In the genomic region with DNA sequence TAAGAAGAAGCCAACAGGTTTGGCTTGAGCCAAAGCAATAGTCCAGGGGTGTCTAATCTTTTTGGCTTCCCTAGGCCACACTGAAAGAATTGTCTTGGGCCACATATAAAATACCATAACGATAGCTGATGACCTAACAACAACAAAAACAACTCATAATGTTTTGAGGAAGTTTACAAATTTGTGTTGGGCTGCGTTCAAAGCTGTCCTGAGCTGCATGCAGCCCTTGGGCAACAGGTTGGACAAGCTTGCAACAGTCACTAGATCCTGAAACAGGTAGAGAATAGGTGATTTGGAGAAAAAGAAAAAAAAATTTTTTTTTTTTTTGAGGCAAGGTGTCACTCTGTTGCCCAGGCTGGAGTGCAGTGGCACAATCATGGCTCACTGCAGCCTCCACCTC, we compare ENCODE assay signal across 28 cellular contexts. TPM values are rescaled to one million over a fixed set of nuclear protein-coding genes. Genes with fewer than 3 reads are reported as not detected.
"Had no signal": no experiment of that assay in that cellular context is flagged by ENCODE, and none has a peak within 500 bp of the region (broad histone marks: within the 10 kb centered on the region; RNA-seq: fewer than 3 reads in every experiment).

No MANE protein-coding gene starts in this region.

- H3K27me3 ChIP-seq: body of pancreas, neural progenitor cell, sigmoid colon, spleen, upper lobe of right lung had no signal

- ATAC-seq: activated CD4-positive, CD25-positive, alpha-beta regulatory T cell treated with anti-CD3 and anti-CD28 coated beads, Interleukin-2, amount 50 U/mL, for 24 hours; activated T-cell treated with anti-CD3 and anti-CD28 coated beads, Interleukin-2, amount 50 U/mL, for 72 hours; body of pancreas; naive thymus-derived CD8-positive, alpha-beta T cell; upper lobe of right lung had no signal

- H3K4me3 Mint-ChIP-seq: activated CD4-positive, alpha-beta memory T cell treated with anti-CD3 and anti-CD28 coated beads, Interleukin-2, amount 10 ng/mL, durations not matched to agents 7 days and 5 days; activated CD4-positive, alpha-beta T cell treated with anti-CD3 and anti-CD28 coated beads, Interleukin-2, amount 10 ng/mL, durations not matched to agents 24 days and 14 days; activated naive CD4-positive, alpha-beta T cell treated with anti-CD3 and anti-CD28 coated beads for 36 hours; activated naive CD8-positive, alpha-beta T cell treated with anti-CD3 and anti-CD28 coated beads, Interleukin-2, amount 10 ng/mL, durations not matched to agents 7 days and 5 days; activated T-cell treated with anti-CD3 and anti-CD28 coated beads, Interleukin-2, amount 50 U/mL, for 72 hours; dendritic cell treated with granulocyte-macrophage colony-stimulating factor and Interleukin-4, amounts not matched to agents 40 ng/mL and 50 ng/mL, for 4 days; naive thymus-derived CD8-positive, alpha-beta T cell; neural progenitor cell had no signal

- H3K9ac ChIP-seq: neural progenitor cell had no signal

- H2AFZ ChIP-seq: neural progenitor cell had no signal

- DNase-seq: activated CD4-positive, alpha-beta memory T cell treated with anti-CD3 and anti-CD28 coated beads, Interleukin-2, amount 10 ng/mL, durations not matched to agents 7 days and 5 days; activated CD4-positive, alpha-beta T cell treated with anti-CD3 and anti-CD28 coated beads, Interleukin-2, amount 10 ng/mL, durations not matched to agents 24 days and 14 days; activated effector memory CD4-positive, alpha-beta T cell treated with Interleukin-2 at 50 U/mL for 16 hours; activated naive CD4-positive, alpha-beta T cell treated with anti-CD3 and anti-CD28 coated beads for 36 hours; activated naive CD8-positive, alpha-beta T cell treated with anti-CD3 and anti-CD28 coated beads, Interleukin-2, amount 10 ng/mL, durations not matched to agents 7 days and 5 days; activated T-cell treated with anti-CD3 and anti-CD28 coated beads, Interleukin-2, amount 50 U/mL, for 72 hours; amygdala; body of pancreas; effector CD4-positive, alpha-beta T cell; foreskin melanocyte; kidney; naive thymus-derived CD8-positive, alpha-beta T cell; retina; sigmoid colon; spleen; stimulated activated CD4-positive, alpha-beta T cell treated with anti-CD3 and anti-CD28 coated beads, Interleukin-4, amount 100 ng/mL, for 1 hour; stimulated activated naive CD4-positive, alpha-beta T cell; upper lobe of right lung had no signal

- H3K27ac Mint-ChIP-seq: activated CD4-positive, alpha-beta memory T cell treated with anti-CD3 and anti-CD28 coated beads, Interleukin-2, amount 10 ng/mL, durations not matched to agents 7 days and 5 days; activated CD4-positive, alpha-beta T cell treated with anti-CD3 and anti-CD28 coated beads, Interleukin-2, amount 10 ng/mL, durations not matched to agents 24 days and 14 days; activated naive CD4-positive, alpha-beta T cell treated with anti-CD3 and anti-CD28 coated beads for 36 hours; activated naive CD8-positive, alpha-beta T cell treated with anti-CD3 and anti-CD28 coated beads, Interleukin-2, amount 10 ng/mL, durations not matched to agents 7 days and 5 days; activated T-cell treated with anti-CD3 and anti-CD28 coated beads, Interleukin-2, amount 50 U/mL, for 72 hours; dendritic cell treated with granulocyte-macrophage colony-stimulating factor and Interleukin-4, amounts not matched to agents 40 ng/mL and 50 ng/mL, for 4 days; neural progenitor cell had no signal

- H3K4me3 ChIP-seq: body of pancreas, lung, neural progenitor cell, sigmoid colon, spleen, thoracic aorta, upper lobe of right lung had no signal

- H3K27ac ChIP-seq: body of pancreas, neural progenitor cell, sigmoid colon, spleen, upper lobe of right lung had no signal

- H3K9me3 ChIP-seq: body of pancreas, sigmoid colon, spleen, thoracic aorta, upper lobe of right lung had no signal

- H3K36me3 ChIP-seq: neural progenitor cell, sigmoid colon, thoracic aorta, upper lobe of right lung had no signal

- H3K4me2 ChIP-seq: neural progenitor cell had no signal

- H3K9me3 Mint-ChIP-seq: activated CD4-positive, alpha-beta memory T cell treated with anti-CD3 and anti-CD28 coated beads, Interleukin-2, amount 10 ng/mL, durations not matched to agents 7 days and 5 days; activated CD4-positive, alpha-beta T cell treated with anti-CD3 and anti-CD28 coated beads, Interleukin-2, amount 10 ng/mL, durations not matched to agents 24 days and 14 days; activated naive CD4-positive, alpha-beta T cell treated with anti-CD3 and anti-CD28 coated beads for 36 hours; activated naive CD8-positive, alpha-beta T cell treated with anti-CD3 and anti-CD28 coated beads, Interleukin-2, amount 10 ng/mL, durations not matched to agents 7 days and 5 days; activated T-cell treated with anti-CD3 and anti-CD28 coated beads, Interleukin-2, amount 50 U/mL, for 72 hours; dendritic cell treated with granulocyte-macrophage colony-stimulating factor and Interleukin-4, amounts not matched to agents 40 ng/mL and 50 ng/mL, for 4 days; naive thymus-derived CD8-positive, alpha-beta T cell; neural progenitor cell had no signal

- H3K27me3 Mint-ChIP-seq: activated CD4-positive, alpha-beta memory T cell treated with anti-CD3 and anti-CD28 coated beads, Interleukin-2, amount 10 ng/mL, durations not matched to agents 7 days and 5 days; activated CD4-positive, alpha-beta T cell treated with anti-CD3 and anti-CD28 coated beads, Interleukin-2, amount 10 ng/mL, durations not matched to agents 24 days and 14 days; activated naive CD8-positive, alpha-beta T cell treated with anti-CD3 and anti-CD28 coated beads, Interleukin-2, amount 10 ng/mL, durations not matched to agents 7 days and 5 days; dendritic cell treated with granulocyte-macrophage colony-stimulating factor and Interleukin-4, amounts not matched to agents 40 ng/mL and 50 ng/mL, for 4 days; naive thymus-derived CD8-positive, alpha-beta T cell; progenitor cell of endocrine pancreas had no signal

RNA-seq across cellular contexts. Expression of gene CRYBA1, which starts 4.5 kb away (rescaled TPM):
- total RNA-seq: activated CD4-positive, alpha-beta memory T cell treated with anti-CD3 and anti-CD28 coated beads, Interleukin-2, amount 10 ng/mL, durations not matched to agents 7 days and 5 days; activated CD4-positive, alpha-beta T cell treated with anti-CD3 and anti-CD28 coated beads, Interleukin-2, amount 10 ng/mL, durations not matched to agents 24 days and 14 days; activated naive CD4-positive, alpha-beta T cell treated with anti-CD3 and anti-CD28 coated beads for 36 hours; activated naive CD8-positive, alpha-beta T cell treated with anti-CD3 and anti-CD28 coated beads, Interleukin-2, amount 10 ng/mL, durations not matched to agents 7 days and 5 days; activated T-cell treated with anti-CD3 and anti-CD28 coated beads, Interleukin-2, amount 50 U/mL, for 72 hours; body of pancreas; cardiac septum; epithelial cell of proximal tubule; kidney; lung; naive thymus-derived CD8-positive, alpha-beta T cell; osteocyte; progenitor cell of endocrine pancreas; sigmoid colon; spleen; T-helper 2 cell treated with Interferon-gamma antibody and Interleukin-4, amounts not matched to agents 100 ng/mL and 5 ng/mL, for 36 hours; thoracic aorta; upper lobe of right lung had no signal
- polyA plus RNA-seq: lung; naive thymus-derived CD8-positive, alpha-beta T cell; sigmoid colon; spleen had no signal
